In the genomic region with DNA sequence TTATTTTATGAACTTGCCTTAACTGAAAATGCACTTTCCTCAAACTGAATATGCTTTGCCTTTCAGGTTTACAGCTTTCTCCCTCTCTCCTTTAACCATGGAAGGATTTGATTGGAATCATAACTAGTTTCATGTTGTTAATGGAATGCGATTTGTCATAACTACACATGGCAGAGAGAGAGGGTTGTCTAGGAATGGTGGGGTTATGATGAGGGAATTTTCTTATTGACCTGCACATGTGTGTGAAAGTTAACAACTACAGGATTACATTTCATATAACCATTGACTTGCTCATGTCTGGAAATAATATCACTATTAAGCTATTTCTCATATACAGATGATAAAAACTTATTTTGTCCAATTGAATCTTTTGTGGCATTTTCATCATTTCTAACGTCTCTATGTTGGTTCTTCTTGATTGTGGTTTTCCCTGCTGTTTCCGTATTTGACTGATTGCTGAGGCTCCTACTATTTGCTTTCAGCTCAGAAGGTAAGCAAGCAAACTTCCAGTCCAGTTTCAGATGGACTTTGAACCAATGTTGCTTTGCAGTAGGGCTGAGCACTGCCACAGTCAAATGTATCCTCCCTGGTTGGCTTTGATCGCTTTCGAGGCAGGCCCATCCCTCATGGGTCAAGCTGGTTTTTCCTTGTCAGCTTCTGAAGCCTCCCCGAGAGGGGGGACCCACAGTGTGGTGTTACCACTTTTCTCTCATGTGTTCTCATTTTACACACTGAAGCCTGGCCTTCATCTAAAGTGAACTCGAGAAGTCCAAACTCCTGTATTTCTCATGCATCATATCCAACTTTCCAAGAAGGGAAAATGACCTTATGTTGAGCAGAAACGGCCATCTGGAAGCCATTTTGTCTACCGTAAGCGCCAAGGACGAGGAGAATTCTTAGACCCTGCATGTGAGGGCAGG, we compare ENCODE assay signal across 1 cellular context.
A peak's percentile ranks its signal among the peaks of the same experiment; 100 is the strongest.
TF ChIP-seq lines count a peak whose summit lies in the region.

No MANE protein-coding gene starts in this region.

TF ChIP-seq in HepG2, 621 proteins besides CTCF, POLR2A, EP300 and RAD21 (continued from another document and continues in another):
- TF ChIP-seq, protein P1, sequence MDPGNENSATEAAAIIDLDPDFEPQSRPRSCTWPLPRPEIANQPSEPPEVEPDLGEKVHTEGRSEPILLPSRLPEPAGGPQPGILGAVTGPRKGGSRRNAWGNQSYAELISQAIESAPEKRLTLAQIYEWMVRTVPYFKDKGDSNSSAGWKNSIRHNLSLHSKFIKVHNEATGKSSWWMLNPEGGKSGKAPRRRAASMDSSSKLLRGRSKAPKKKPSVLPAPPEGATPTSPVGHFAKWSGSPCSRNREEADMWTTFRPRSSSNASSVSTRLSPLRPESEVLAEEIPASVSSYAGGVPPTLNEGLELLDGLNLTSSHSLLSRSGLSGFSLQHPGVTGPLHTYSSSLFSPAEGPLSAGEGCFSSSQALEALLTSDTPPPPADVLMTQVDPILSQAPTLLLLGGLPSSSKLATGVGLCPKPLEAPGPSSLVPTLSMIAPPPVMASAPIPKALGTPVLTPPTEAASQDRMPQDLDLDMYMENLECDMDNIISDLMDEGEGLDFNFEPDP (CRISPR knock-in tag; conservative IDR thresholded peaks at IDR 0.05), result 0 out of 2 replicates have a peak, but pooled peaks have one; percentile 18
- TF ChIP-seq, protein P2, sequence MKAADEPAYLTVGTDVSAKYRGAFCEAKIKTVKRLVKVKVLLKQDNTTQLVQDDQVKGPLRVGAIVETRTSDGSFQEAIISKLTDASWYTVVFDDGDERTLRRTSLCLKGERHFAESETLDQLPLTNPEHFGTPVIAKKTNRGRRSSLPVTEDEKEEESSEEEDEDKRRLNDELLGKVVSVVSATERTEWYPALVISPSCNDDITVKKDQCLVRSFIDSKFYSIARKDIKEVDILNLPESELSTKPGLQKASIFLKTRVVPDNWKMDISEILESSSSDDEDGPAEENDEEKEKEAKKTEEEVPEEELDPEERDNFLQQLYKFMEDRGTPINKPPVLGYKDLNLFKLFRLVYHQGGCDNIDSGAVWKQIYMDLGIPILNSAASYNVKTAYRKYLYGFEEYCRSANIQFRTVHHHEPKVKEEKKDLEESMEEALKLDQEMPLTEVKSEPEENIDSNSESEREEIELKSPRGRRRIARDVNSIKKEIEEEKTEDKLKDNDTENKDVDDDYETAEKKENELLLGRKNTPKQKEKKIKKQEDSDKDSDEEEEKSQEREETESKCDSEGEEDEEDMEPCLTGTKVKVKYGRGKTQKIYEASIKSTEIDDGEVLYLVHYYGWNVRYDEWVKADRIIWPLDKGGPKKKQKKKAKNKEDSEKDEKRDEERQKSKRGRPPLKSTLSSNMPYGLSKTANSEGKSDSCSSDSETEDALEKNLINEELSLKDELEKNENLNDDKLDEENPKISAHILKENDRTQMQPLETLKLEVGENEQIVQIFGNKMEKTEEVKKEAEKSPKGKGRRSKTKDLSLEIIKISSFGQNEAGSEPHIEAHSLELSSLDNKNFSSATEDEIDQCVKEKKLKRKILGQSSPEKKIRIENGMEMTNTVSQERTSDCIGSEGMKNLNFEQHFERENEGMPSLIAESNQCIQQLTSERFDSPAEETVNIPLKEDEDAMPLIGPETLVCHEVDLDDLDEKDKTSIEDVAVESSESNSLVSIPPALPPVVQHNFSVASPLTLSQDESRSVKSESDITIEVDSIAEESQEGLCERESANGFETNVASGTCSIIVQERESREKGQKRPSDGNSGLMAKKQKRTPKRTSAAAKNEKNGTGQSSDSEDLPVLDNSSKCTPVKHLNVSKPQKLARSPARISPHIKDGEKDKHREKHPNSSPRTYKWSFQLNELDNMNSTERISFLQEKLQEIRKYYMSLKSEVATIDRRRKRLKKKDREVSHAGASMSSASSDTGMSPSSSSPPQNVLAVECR (CRISPR knock-in tag; IDR thresholded peaks at IDR 0.05; ENCODE audit: borderline replicate concordance), result peak; percentile 67; the same call in 1 of the 2 replicates
- TF ChIP-seq MXI1 (IDR thresholded peaks at IDR 0.05; ENCODE audit: borderline replicate concordance, low read depth, low read length) (0 out of 3 replicates have a peak, but pooled peaks have one; percentile 28), SNAI1 (CRISPR knock-in tag; IDR thresholded peaks at IDR 0.05; ENCODE audit: borderline replicate concordance) (no peak), RBFOX2 (IDR thresholded peaks at IDR 0.05; ENCODE audit: low read depth, low read length) (peak; percentile 68), ZMYM2 (CRISPR knock-in tag; IDR thresholded peaks at IDR 0.05) (peak; percentile 91), NPAS2 (CRISPR knock-in tag; IDR thresholded peaks at IDR 0.05; ENCODE audit: borderline replicate concordance) (0 out of 2 replicates have a peak, but pooled peaks have one; percentile 42), MIXL1 (CRISPR knock-in tag; IDR thresholded peaks at IDR 0.05) (peak; percentile 96), ZNF549 (CRISPR knock-in tag; IDR thresholded peaks at IDR 0.05) (peak; percentile 97), ZMAT3 (CRISPR knock-in tag; conservative IDR thresholded peaks at IDR 0.05) (peak; percentile 78), ARHGAP35 (CRISPR knock-in tag; IDR thresholded peaks at IDR 0.05; ENCODE audit: borderline replicate concordance) (peak; percentile 73; the same call in 1 of the 2 replicates), SPEN (CRISPR knock-in tag; IDR thresholded peaks at IDR 0.05; ENCODE audit: low read depth) (peak; percentile 75), ZNF333 (CRISPR knock-in tag; IDR thresholded peaks at IDR 0.05; ENCODE audit: borderline replicate concordance) (no peak), MAZ (IDR thresholded peaks at IDR 0.05; ENCODE audit: borderline replicate concordance, low read depth, low read length) (no peak), MAZ (CRISPR knock-in tag; IDR thresholded peaks at IDR 0.05; ENCODE audit: low read depth) (peak; percentile 85), ZFP82 (CRISPR knock-in tag; IDR thresholded peaks at IDR 0.05; ENCODE audit: borderline replicate concordance) (peak; percentile 80; the same call in 1 of the 2 replicates)
- TF ChIP-seq, protein P3, sequence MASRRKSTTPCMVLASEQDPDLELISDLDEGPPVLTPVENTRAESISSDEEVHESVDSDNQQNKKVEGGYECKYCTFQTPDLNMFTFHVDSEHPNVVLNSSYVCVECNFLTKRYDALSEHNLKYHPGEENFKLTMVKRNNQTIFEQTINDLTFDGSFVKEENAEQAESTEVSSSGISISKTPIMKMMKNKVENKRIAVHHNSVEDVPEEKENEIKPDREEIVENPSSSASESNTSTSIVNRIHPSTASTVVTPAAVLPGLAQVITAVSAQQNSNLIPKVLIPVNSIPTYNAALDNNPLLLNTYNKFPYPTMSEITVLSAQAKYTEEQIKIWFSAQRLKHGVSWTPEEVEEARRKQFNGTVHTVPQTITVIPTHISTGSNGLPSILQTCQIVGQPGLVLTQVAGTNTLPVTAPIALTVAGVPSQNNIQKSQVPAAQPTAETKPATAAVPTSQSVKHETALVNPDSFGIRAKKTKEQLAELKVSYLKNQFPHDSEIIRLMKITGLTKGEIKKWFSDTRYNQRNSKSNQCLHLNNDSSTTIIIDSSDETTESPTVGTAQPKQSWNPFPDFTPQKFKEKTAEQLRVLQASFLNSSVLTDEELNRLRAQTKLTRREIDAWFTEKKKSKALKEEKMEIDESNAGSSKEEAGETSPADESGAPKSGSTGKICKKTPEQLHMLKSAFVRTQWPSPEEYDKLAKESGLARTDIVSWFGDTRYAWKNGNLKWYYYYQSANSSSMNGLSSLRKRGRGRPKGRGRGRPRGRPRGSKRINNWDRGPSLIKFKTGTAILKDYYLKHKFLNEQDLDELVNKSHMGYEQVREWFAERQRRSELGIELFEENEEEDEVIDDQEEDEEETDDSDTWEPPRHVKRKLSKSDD (CRISPR knock-in tag; IDR thresholded peaks at IDR 0.05; ENCODE audit: low read depth), result peak; percentile 88; the same call in 1 of the 2 replicates
- TF ChIP-seq, protein P4, sequence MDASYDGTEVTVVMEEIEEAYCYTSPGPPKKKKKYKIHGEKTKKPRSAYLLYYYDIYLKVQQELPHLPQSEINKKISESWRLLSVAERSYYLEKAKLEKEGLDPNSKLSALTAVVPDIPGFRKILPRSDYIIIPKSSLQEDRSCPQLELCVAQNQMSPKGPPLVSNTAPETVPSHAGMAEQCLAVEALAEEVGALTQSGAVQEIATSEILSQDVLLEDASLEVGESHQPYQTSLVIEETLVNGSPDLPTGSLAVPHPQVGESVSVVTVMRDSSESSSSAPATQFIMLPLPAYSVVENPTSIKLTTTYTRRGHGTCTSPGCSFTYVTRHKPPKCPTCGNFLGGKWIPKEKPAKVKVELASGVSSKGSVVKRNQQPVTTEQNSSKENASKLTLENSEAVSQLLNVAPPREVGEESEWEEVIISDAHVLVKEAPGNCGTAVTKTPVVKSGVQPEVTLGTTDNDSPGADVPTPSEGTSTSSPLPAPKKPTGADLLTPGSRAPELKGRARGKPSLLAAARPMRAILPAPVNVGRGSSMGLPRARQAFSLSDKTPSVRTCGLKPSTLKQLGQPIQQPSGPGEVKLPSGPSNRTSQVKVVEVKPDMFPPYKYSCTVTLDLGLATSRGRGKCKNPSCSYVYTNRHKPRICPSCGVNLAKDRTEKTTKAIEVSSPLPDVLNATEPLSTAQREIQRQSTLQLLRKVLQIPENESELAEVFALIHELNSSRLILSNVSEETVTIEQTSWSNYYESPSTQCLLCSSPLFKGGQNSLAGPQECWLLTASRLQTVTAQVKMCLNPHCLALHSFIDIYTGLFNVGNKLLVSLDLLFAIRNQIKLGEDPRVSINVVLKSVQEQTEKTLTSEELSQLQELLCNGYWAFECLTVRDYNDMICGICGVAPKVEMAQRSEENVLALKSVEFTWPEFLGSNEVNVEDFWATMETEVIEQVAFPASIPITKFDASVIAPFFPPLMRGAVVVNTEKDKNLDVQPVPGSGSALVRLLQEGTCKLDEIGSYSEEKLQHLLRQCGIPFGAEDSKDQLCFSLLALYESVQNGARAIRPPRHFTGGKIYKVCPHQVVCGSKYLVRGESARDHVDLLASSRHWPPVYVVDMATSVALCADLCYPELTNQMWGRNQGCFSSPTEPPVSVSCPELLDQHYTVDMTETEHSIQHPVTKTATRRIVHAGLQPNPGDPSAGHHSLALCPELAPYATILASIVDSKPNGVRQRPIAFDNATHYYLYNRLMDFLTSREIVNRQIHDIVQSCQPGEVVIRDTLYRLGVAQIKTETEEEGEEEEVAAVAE (CRISPR knock-in tag; IDR thresholded peaks at IDR 0.05; ENCODE audit: borderline replicate concordance), result peak; percentile 58; the same call in 1 of the 2 replicates
- TF ChIP-seq, protein P5, sequence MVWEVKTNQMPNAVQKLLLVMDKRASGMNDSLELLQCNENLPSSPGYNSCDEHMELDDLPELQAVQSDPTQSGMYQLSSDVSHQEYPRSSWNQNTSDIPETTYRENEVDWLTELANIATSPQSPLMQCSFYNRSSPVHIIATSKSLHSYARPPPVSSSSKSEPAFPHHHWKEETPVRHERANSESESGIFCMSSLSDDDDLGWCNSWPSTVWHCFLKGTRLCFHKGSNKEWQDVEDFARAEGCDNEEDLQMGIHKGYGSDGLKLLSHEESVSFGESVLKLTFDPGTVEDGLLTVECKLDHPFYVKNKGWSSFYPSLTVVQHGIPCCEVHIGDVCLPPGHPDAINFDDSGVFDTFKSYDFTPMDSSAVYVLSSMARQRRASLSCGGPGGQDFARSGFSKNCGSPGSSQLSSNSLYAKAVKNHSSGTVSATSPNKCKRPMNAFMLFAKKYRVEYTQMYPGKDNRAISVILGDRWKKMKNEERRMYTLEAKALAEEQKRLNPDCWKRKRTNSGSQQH (CRISPR knock-in tag; IDR thresholded peaks at IDR 0.05; ENCODE audit: low read depth), result peak; percentile 29; the same call in 1 of the 2 replicates
- TF ChIP-seq, protein P6, sequence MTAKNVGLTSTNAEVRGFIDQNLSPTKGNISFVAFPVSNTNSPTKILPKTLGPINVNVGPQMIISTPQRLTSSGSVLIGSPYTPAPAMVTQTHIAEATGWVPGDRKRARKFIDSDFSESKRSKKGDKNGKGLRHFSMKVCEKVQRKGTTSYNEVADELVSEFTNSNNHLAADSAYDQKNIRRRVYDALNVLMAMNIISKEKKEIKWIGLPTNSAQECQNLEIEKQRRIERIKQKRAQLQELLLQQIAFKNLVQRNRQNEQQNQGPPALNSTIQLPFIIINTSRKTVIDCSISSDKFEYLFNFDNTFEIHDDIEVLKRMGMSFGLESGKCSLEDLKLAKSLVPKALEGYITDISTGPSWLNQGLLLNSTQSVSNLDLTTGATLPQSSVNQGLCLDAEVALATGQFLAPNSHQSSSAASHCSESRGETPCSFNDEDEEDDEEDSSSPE (CRISPR knock-in tag; IDR thresholded peaks at IDR 0.05), result peak; percentile 53; the same call in 1 of the 2 replicates
- TF ChIP-seq, protein P7, sequence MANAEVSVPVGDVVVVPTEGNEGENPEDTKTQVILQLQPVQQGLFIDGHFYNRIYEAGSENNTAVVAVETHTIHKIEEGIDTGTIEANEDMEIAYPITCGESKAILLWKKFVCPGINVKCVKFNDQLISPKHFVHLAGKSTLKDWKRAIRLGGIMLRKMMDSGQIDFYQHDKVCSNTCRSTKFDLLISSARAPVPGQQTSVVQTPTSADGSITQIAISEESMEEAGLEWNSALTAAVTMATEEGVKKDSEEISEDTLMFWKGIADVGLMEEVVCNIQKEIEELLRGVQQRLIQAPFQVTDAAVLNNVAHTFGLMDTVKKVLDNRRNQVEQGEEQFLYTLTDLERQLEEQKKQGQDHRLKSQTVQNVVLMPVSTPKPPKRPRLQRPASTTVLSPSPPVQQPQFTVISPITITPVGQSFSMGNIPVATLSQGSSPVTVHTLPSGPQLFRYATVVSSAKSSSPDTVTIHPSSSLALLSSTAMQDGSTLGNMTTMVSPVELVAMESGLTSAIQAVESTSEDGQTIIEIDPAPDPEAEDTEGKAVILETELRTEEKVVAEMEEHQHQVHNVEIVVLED (CRISPR knock-in tag; IDR thresholded peaks at IDR 0.05; ENCODE audit: borderline replicate concordance), result peak; percentile 63; the same call in 1 of the 2 replicates
- TF ChIP-seq, protein P8, sequence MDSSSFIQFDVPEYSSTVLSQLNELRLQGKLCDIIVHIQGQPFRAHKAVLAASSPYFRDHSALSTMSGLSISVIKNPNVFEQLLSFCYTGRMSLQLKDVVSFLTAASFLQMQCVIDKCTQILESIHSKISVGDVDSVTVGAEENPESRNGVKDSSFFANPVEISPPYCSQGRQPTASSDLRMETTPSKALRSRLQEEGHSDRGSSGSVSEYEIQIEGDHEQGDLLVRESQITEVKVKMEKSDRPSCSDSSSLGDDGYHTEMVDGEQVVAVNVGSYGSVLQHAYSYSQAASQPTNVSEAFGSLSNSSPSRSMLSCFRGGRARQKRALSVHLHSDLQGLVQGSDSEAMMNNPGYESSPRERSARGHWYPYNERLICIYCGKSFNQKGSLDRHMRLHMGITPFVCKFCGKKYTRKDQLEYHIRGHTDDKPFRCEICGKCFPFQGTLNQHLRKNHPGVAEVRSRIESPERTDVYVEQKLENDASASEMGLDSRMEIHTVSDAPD (CRISPR knock-in tag; IDR thresholded peaks at IDR 0.05), result no peak; the same call in 1 of the 2 replicates
- TF ChIP-seq, protein P9, sequence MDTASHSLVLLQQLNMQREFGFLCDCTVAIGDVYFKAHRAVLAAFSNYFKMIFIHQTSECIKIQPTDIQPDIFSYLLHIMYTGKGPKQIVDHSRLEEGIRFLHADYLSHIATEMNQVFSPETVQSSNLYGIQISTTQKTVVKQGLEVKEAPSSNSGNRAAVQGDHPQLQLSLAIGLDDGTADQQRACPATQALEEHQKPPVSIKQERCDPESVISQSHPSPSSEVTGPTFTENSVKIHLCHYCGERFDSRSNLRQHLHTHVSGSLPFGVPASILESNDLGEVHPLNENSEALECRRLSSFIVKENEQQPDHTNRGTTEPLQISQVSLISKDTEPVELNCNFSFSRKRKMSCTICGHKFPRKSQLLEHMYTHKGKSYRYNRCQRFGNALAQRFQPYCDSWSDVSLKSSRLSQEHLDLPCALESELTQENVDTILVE (CRISPR knock-in tag; IDR thresholded peaks at IDR 0.05), result peak; percentile 90
- TF ChIP-seq, protein P10, sequence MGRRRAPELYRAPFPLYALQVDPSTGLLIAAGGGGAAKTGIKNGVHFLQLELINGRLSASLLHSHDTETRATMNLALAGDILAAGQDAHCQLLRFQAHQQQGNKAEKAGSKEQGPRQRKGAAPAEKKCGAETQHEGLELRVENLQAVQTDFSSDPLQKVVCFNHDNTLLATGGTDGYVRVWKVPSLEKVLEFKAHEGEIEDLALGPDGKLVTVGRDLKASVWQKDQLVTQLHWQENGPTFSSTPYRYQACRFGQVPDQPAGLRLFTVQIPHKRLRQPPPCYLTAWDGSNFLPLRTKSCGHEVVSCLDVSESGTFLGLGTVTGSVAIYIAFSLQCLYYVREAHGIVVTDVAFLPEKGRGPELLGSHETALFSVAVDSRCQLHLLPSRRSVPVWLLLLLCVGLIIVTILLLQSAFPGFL (CRISPR knock-in tag; IDR thresholded peaks at IDR 0.05), result no peak
